In genomic region chr10:69492746-69493462, GRCh38 we compare ENCODE assay signal across 21 cellular contexts. TPM values are rescaled to one million over a fixed set of nuclear protein-coding genes. Genes with fewer than 3 reads are reported as not detected.
DNase-seq lines count a peak whose midpoint lies in the region; ATAC-seq and TF ChIP-seq lines count a peak whose summit lies in the region.
"Had no signal": no experiment of that assay in that cellular context is flagged by ENCODE, and none has a peak within 500 bp of the region (broad histone marks: within the 10 kb centered on the region; RNA-seq: fewer than 3 reads in every experiment).

No MANE protein-coding gene starts in this region.

- TF ChIP-seq EP300 in sigmoid colon (IDR thresholded peaks at IDR 0.05): peak in 1 of 4 donors; percentile 35

- H3K9me3 ChIP-seq in right atrium auricular region (peaks cover 0 to 3% of the 10 kb centered on the region in 2 donors), sigmoid colon (peaks cover 0 to 2% (median 0%) of the 10 kb centered on the region in 4 donors), aorta (ENCODE audit: control insufficient read depth, low read length) (no peaks in the 10 kb centered on the region)

- WGBS in sigmoid colon, 2 donors: 56 to 61% methylated on average over 12 of the region's 12 CpGs
- 64 to 73% methylated on average over 12 of the region's 12 CpGs for WGBS in aorta, 2 donors

- H3K27ac ChIP-seq in right atrium auricular region (no peak overlapping the region), layer of hippocampus (ENCODE audit: low read depth, low read length) (peak overlapping the region; percentile 96), sigmoid colon (peak overlapping the region; percentile 82 to 93 (median 89)), aorta (ENCODE audit: low read depth in 1 of 2, low read length in 2 of 2) (no peak overlapping the region)
- H3K27ac ChIP-seq: BLaER1, epithelial cell of prostate, parathyroid adenoma had no signal

- DNase-seq in cardiac septum (ENCODE audit: low spot score) (peak; percentile 64), right atrium auricular region (ENCODE audit: low spot score) (no peak), sigmoid colon (peak; percentile 90), aorta (peak; percentile 39 to 62), MV-4-11 (lab: John Stamatoyannopoulos, UW) (no peak), ureter (ENCODE audit: low spot score) (no peak)
- DNase-seq: activated CD8-positive, alpha-beta memory T cell treated with anti-CD3 and anti-CD28 coated beads, Interleukin-2, amount 10 ng/mL, durations not matched to agents 7 days and 5 days; kidney; natural killer cell; NCI-H1436; small intestine; stimulated activated CD4-positive, alpha-beta T cell treated with anti-CD3 and anti-CD28 coated beads, Interleukin-4, amount 100 ng/mL, for 1 hour; stimulated activated naive CD8-positive, alpha-beta T cell treated with anti-CD3 and anti-CD28 coated beads, Interleukin-15, amount 100 ng/mL, for 72 hours; SW 1271 had no signal

- H3K4me3 ChIP-seq in right atrium auricular region (no peak overlapping the region), sigmoid colon (no peak overlapping the region), aorta (ENCODE audit: low read length in 2 of 2) (no peak overlapping the region)
- H3K4me3 ChIP-seq: BLaER1, GM23338 had no signal

- no peak for TF ChIP-seq CTCF in right atrium auricular region (IDR thresholded peaks at IDR 0.05)
- no peak for TF ChIP-seq CTCF in sigmoid colon (IDR thresholded peaks at IDR 0.05)

- H3K27me3 ChIP-seq in right atrium auricular region (no peaks in the 10 kb centered on the region), layer of hippocampus (ENCODE audit: control insufficient read depth, insufficient read depth, low read length) (no peaks in the 10 kb centered on the region), sigmoid colon (no peaks in the 10 kb centered on the region), aorta (ENCODE audit: control insufficient read depth in 1 of 2, insufficient read depth in 2 of 2, low read length in 1 of 2) (no peaks in the 10 kb centered on the region)
- H3K27me3 ChIP-seq: BLaER1 had no signal

- no peak for ATAC-seq in aorta (ENCODE audit: low FRiP score)
- no peak for ATAC-seq in HG02571 (IDR thresholded peaks at IDR 0.05; ENCODE audit: unreplicated experiment)
- ATAC-seq: activated CD8-positive, alpha-beta memory T cell treated with anti-CD3 and anti-CD28 coated beads, Interleukin-2, amount 10 ng/mL, durations not matched to agents 7 days and 5 days; natural killer cell; stimulated activated naive CD8-positive, alpha-beta T cell treated with anti-CD3 and anti-CD28 coated beads, Interleukin-15, amount 100 ng/mL, for 72 hours had no signal

- intact Hi-C loops in cardiac septum (cut with DNase I) (no loop called here), sigmoid colon (cut with DNase I) (loop anchor here (5.0 kb wide), 1 partner anchor 41 kb away; the partner anchor contains the start of gene TSPAN15), aorta (cut with DNase I) (no loop called here)

- TF ChIP-seq POLR2A in sigmoid colon (IDR thresholded peaks at IDR 0.05): no peak

- H3K4me1 ChIP-seq in right atrium auricular region (peaks cover 0 to 5% of the 10 kb centered on the region in 2 donors), sigmoid colon (peaks cover 0 to 79% (median 75%) of the 10 kb centered on the region in 4 donors), aorta (ENCODE audit: control insufficient read depth in 1 of 2, insufficient read depth in 2 of 2, low read length in 2 of 2) (no peaks in the 10 kb centered on the region)
- H3K4me1 ChIP-seq: parathyroid adenoma had no signal

- H3K36me3 ChIP-seq in right atrium auricular region (no peaks in the 10 kb centered on the region), sigmoid colon (peaks cover 0 to 7% (median 0%) of the 10 kb centered on the region in 4 donors), aorta (ENCODE audit: control insufficient read depth in 1 of 2, insufficient read depth in 2 of 2, low read length in 1 of 2) (no peaks in the 10 kb centered on the region)

RNA-seq across cellular contexts. Expression of gene TSPAN15, which starts 41.6 kb away (rescaled TPM):
- total RNA-seq in cardiac septum: 6.9 TPM
- 1 to 10 TPM; 6.6 to 7.7 TPM for total RNA-seq in right atrium auricular region
- total RNA-seq in sigmoid colon: 10 to 100 TPM; 55.4 to 76.4 (median 67.4) TPM
- polyA plus RNA-seq in sigmoid colon: 100 to 1,000 TPM in 1 of 3 donors, 10 to 100 TPM in 2; 43.0 to 100 (median 70.9) TPM
- 10 to 100 TPM; 12.8 to 16.8 TPM for total RNA-seq in aorta
- 10 to 100 TPM in 1 of 2 donors, 1 to 10 TPM in 1; 1.8 to 10.3 TPM for polyA plus RNA-seq in aorta
- total RNA-seq in ureter: 156 TPM
- polyA plus RNA-seq: IgD-negative memory B cell had no signal

Comparison
In these comparisons a context has a peak if more than half of its experiments do, and no peak if none do; other contexts are left out.
1. DNase-seq: peak in cardiac septum (single experiment), sigmoid colon (single experiment) and aorta (2 of 2); none in right atrium auricular region (single experiment), MV-4-11 (single experiment) and ureter (single experiment).
2. H3K27ac ChIP-seq: peak in layer of hippocampus (single experiment) and sigmoid colon (4 of 4); none in right atrium auricular region (0 of 2) and aorta (0 of 2).